In genomic region chr9:97852001-97852398, GRCh38 we compare ENCODE assay signal across 14 cellular contexts. TPM values are rescaled to one million over a fixed set of nuclear protein-coding genes. Genes with fewer than 3 reads are reported as not detected.
A peak's percentile ranks its signal among the peaks of the same experiment; 100 is the strongest.
DNase-seq lines count a peak whose midpoint lies in the region; ATAC-seq and TF ChIP-seq lines count a peak whose summit lies in the region.
"Had no signal": no experiment of that assay in that cellular context is flagged by ENCODE, and none has a peak within 500 bp of the region (broad histone marks: within the 10 kb centered on the region; RNA-seq: fewer than 3 reads in every experiment).

No MANE protein-coding gene starts in this region.

- H3K79me2 ChIP-seq in mammary epithelial cell (ENCODE audit: insufficient read depth, low read length), result no peaks in the 10 kb centered on the region

- intact Hi-C loops in mammary epithelial cell (cut with micrococcal nuclease) (no loop called here), MCF 10A (cut with micrococcal nuclease) (no loop called here), stomach (cut with DNase I; ENCODE audit: low total_unique reads) (no loop called here)

- H3K27me3 Mint-ChIP-seq in MCF 10A (ENCODE audit: insufficient read depth, unreplicated experiment), result peaks cover 49% of the 10 kb centered on the region

- WGBS in mammary epithelial cell (ENCODE audit: low coverage, missing lambda C conversion rate), result 20% methylated on average over 1 of the region's 24 CpGs
- WGBS in suprapubic skin, result 4% methylated on average over 5 of the region's 24 CpGs
- 5 to 12% (median 6%) methylated on average over 14 to 24 of the region's 24 CpGs for WGBS in stomach, 5 donors

- no peaks in the 10 kb centered on the region for H3K9me3 ChIP-seq in mammary epithelial cell (replicated peaks; ENCODE audit: insufficient read depth, low read length)
- no peaks in the 10 kb centered on the region for H3K9me3 ChIP-seq in WERI-Rb-1 (ENCODE audit: severe bottlenecking)
- H3K9me3 ChIP-seq in suprapubic skin, result no peaks in the 10 kb centered on the region
- peaks cover 0 to 18% (median 0%) of the 10 kb centered on the region in 4 donors for H3K9me3 ChIP-seq in stomach

- in situ Hi-C loops in mammary epithelial cell (cut with MboI; ENCODE audit: low sequenced_read_pairs in 2 of 2), result no loop called here

- no peak for ATAC-seq in HG03469 (IDR thresholded peaks at IDR 0.05; ENCODE audit: unreplicated experiment)
- ATAC-seq: Right ventricle myocardium inferior had no signal

- H3K27ac ChIP-seq in mammary epithelial cell (ENCODE audit: insufficient read depth, low read depth, low read length) (no peak overlapping the region), WERI-Rb-1 (no peak overlapping the region), suprapubic skin (no peak overlapping the region), stomach (no peak overlapping the region)

- TF ChIP-seq EP300 in suprapubic skin (IDR thresholded peaks at IDR 0.05), result no peak
- no peak for TF ChIP-seq EP300 in stomach (IDR thresholded peaks at IDR 0.05)

- H3K36me3 ChIP-seq in mammary epithelial cell (ENCODE audit: insufficient read depth, low read length) (no peaks in the 10 kb centered on the region), WERI-Rb-1 (peaks cover 6% of the 10 kb centered on the region), suprapubic skin (no peaks in the 10 kb centered on the region), stomach (no peaks in the 10 kb centered on the region)

- CTCF ChIA-PET in mammary epithelial cell (lab: Charles Lee; ENCODE audit: low non-redundant PET), result no interaction called here
- CTCF ChIA-PET in MCF 10A (lab: Yijun Ruan, JAX), result interaction anchor here (0.6 kb wide), 1 partner anchor 924 kb away, joined by 3 read pairs; no protein-coding TSS in a partner anchor

- H2AFZ ChIP-seq in mammary epithelial cell (ENCODE audit: low read depth, low read length), result peak overlapping the region; percentile 60

- no peak overlapping the region for H3K27ac Mint-ChIP-seq in MCF 10A (ENCODE audit: low read depth, unreplicated experiment)
- H3K27ac Mint-ChIP-seq: dendritic cell treated with granulocyte-macrophage colony-stimulating factor and Interleukin-4, amounts not matched to agents 40 ng/mL and 50 ng/mL, for 4 days had no signal

- no peaks in the 10 kb centered on the region for H3K9me3 Mint-ChIP-seq in MCF 10A (ENCODE audit: unreplicated experiment)
- H3K9me3 Mint-ChIP-seq: dendritic cell treated with granulocyte-macrophage colony-stimulating factor and Interleukin-4, amounts not matched to agents 40 ng/mL and 50 ng/mL, for 4 days had no signal

- peaks cover 75% of the 10 kb centered on the region for H3K27me3 ChIP-seq in mammary epithelial cell (ENCODE audit: insufficient read depth, low read length)
- peaks cover 61% of the 10 kb centered on the region for H3K27me3 ChIP-seq in WERI-Rb-1 (ENCODE audit: insufficient read depth, low read depth, severe bottlenecking)
- peaks cover 100% of the 10 kb centered on the region for H3K27me3 ChIP-seq in suprapubic skin
- H3K27me3 ChIP-seq in stomach, result peaks cover 61 to 100% (median 100%) of the 10 kb centered on the region in 3 donors

- no peak overlapping the region for H3K4me3 ChIP-seq in mammary epithelial cell (replicated peaks in 1 of 3; ENCODE audit: insufficient read depth in 1 of 3, low read depth in 2 of 3, low read length in 3 of 3)
- peak overlapping the region; percentile 55 for H3K4me3 ChIP-seq in WERI-Rb-1 (ENCODE audit: low read depth, low read length)
- H3K4me3 ChIP-seq in suprapubic skin, result peak overlapping the region; percentile 50
- peak overlapping the region in 1 of 4 donors; percentile 9 for H3K4me3 ChIP-seq in stomach

- BruUV-seq in mammary epithelial cell (replicated peaks; lab: Mats Ljungman, UMichigan) (no TSS peak), MCF 10A (replicated peaks; lab: Mats Ljungman, UMichigan) (no TSS peak)

- DNase-seq in mammary epithelial cell (no peak), MCF 10A (ENCODE audit: unreplicated experiment) (no peak), WERI-Rb-1 (peak; percentile 51), islet precursor cell (peak; percentile 67), suprapubic skin (ENCODE audit: low spot score in 2 of 2) (no peak), SIG-M5 (lab: John Stamatoyannopoulos, UW) (no peak), stomach (no peak)
- DNase-seq: AML-193, amygdala, Kasumi-1, NCI-H1930 had no signal

- TF ChIP-seq CTCF in mammary epithelial cell (conservative IDR thresholded peaks at IDR 0.05 in 1 of 2, IDR thresholded peaks at IDR 0.05 in 1 of 2; ENCODE audit: extremely low read depth in 1 of 2, insufficient read depth in 1 of 2, low read depth in 1 of 2, low read length in 2 of 2) (no peak), MCF 10A (IDR thresholded peaks at IDR 0.05; ENCODE audit: unreplicated experiment) (no peak), WERI-Rb-1 (IDR thresholded peaks at IDR 0.05; ENCODE audit: low read depth, low read length) (no peak), suprapubic skin (IDR thresholded peaks at IDR 0.05) (no peak), stomach (IDR thresholded peaks at IDR 0.05) (no peak)

- H4K20me1 ChIP-seq in mammary epithelial cell (ENCODE audit: insufficient read depth, low read length), result no peaks in the 10 kb centered on the region

- no peaks in the 10 kb centered on the region for H3K4me1 Mint-ChIP-seq in MCF 10A (ENCODE audit: insufficient read depth, unreplicated experiment)

- H3K9ac ChIP-seq in mammary epithelial cell (ENCODE audit: insufficient read depth, low read length), result no peak overlapping the region

- no peaks in the 10 kb centered on the region for H3K36me3 Mint-ChIP-seq in MCF 10A (ENCODE audit: insufficient read depth, unreplicated experiment)

- H3K4me2 ChIP-seq in mammary epithelial cell (ENCODE audit: insufficient read depth, low read depth, low read length), result no peak overlapping the region

- POLR2A ChIA-PET in MCF 10A (lab: Yijun Ruan, JAX), result no interaction called here

- peaks cover 15% of the 10 kb centered on the region for H3K4me1 ChIP-seq in mammary epithelial cell (ENCODE audit: insufficient read depth, low read length)
- peaks cover 52% of the 10 kb centered on the region for H3K4me1 ChIP-seq in suprapubic skin
- peaks cover 25 to 59% (median 47%) of the 10 kb centered on the region in 4 donors for H3K4me1 ChIP-seq in stomach

- dilution Hi-C loops in mammary epithelial cell (cut with HindIII; ENCODE audit: low sequenced_read_pairs), result no loop called here

- TF ChIP-seq POLR2A in suprapubic skin (IDR thresholded peaks at IDR 0.05), result no peak
- TF ChIP-seq POLR2A in stomach (IDR thresholded peaks at IDR 0.05), result no peak

- H3K4me3 Mint-ChIP-seq in MCF 10A (ENCODE audit: unreplicated experiment), result no peak overlapping the region
- H3K4me3 Mint-ChIP-seq: dendritic cell treated with granulocyte-macrophage colony-stimulating factor and Interleukin-4, amounts not matched to agents 40 ng/mL and 50 ng/mL, for 4 days had no signal

RNA-seq across cellular contexts. Expression of gene FOXE1, which starts 1.0 kb away (rescaled TPM):
- total RNA-seq in mammary epithelial cell, result under 1 TPM in 1 of 2 donors, not detected in 1; 0.38 TPM
- 0.11 TPM for polyA plus RNA-seq in mammary epithelial cell
- 0.78 TPM for polyA minus RNA-seq in mammary epithelial cell
- total RNA-seq in MCF 10A (2022), result not detected in 2 replicates
- 1 to 10 TPM in 3 of 4 donors, under 1 TPM in 1; 0.48 to 3.9 (median 2.0) TPM for total RNA-seq in suprapubic skin
- 1 to 10 TPM in 1 of 5 donors, not detected in 4; 8.0 TPM for total RNA-seq in stomach
- 1 to 10 TPM in 1 of 3 donors, not detected in 2; 1.9 TPM for polyA plus RNA-seq in stomach
- total RNA-seq: Right ventricle myocardium inferior had no signal

Comparison
In these comparisons a context has a peak if more than half of its experiments do, and no peak if none do; other contexts are left out.
1. DNase-seq: peak in WERI-Rb-1 (single experiment) and islet precursor cell (single experiment); none in mammary epithelial cell (single experiment), MCF 10A (single experiment), suprapubic skin (0 of 2), SIG-M5 (single experiment) and stomach (single experiment).
2. H3K4me3 ChIP-seq: peak in WERI-Rb-1 (single experiment) and suprapubic skin (single experiment); none in mammary epithelial cell (0 of 3).